Comparison of ENCODE assay signal across 8 cellular contexts in the genomic region with DNA sequence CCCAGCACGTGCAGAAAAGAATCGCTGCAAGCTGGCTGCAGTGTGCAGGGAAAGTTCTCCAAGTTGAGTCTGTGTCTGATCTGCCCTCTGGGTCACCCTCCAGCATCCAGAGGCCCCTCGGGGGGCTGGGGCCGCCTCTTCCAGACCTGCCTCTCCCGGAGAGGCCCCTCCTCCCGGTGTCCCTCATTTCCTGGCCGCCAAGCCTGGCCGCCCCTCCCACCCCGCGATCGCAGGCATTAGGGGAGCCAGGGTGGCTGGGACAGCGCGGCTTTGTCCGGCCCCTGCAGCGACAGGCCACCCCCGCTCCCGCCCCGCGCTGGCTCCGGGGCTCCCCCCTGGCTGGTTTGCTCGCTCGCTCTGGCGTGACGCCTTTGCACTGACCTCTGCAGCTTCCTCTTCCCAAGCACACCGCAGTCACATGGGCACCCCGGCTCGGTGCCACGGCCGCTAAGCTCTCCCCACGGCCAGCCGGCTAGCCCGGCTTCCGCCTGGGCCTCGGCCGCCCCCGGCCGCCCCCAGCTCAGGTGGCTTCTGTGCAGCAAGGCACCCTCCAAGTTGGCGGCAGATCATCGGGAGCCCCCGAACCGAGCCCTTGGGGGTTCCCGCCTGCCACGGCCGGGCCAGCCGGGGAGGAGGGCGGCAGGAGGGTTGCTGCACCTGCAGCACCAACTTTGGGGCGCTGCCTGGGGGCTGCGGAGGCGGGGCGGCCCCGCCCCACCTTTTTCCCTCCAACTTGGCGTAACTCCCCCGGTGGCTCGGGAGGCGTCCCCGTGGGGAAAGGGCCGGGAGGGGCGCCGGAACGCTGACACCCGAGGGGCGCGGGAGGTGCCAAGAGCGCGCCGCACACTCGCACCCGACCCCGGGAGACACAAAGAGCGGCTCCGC. TPM values are rescaled to one million over a fixed set of nuclear protein-coding genes. Genes with fewer than 3 reads are reported as not detected.
DNase-seq lines count a peak whose midpoint lies in the region; ATAC-seq and TF ChIP-seq lines count a peak whose summit lies in the region.

No MANE protein-coding gene starts in this region.

- no peaks in the 10 kb centered on the region for H3K9me3 ChIP-seq in aorta (ENCODE audit: control insufficient read depth, low read length)

- H3K36me3 ChIP-seq in aorta (ENCODE audit: control insufficient read depth in 1 of 2, insufficient read depth in 2 of 2, low read length in 1 of 2): no peaks in the 10 kb centered on the region

- WGBS in aorta, 2 donors: 0 to 1% methylated on average over 65 to 71 of the region's 71 CpGs

- ATAC-seq in GM21423 (IDR thresholded peaks at IDR 0.05; ENCODE audit: unreplicated experiment) (peak; percentile 62), Right ventricle myocardium inferior (peak; percentile 87), omental fat pad (ENCODE audit: low FRiP score) (peak; percentile 67), aorta (ENCODE audit: low FRiP score) (peak; percentile 85)
- peak; percentile 51 to 90 for ATAC-seq in activated naive CD4-positive, alpha-beta T cell treated with anti-CD3 and anti-CD28 coated beads, Interleukin-2, amount 50 U/mL, for 72 hours

- peak overlapping the region; percentile 29 to 65 for H3K27ac ChIP-seq in aorta (ENCODE audit: low read depth in 1 of 2, low read length in 2 of 2)

- H3K9me3 Mint-ChIP-seq in activated naive CD4-positive, alpha-beta T cell treated with anti-CD3 and anti-CD28 coated beads, Interleukin-2, amount 50 U/mL, for 72 hours: no peaks in the 10 kb centered on the region

- H3K27me3 ChIP-seq in aorta (ENCODE audit: control insufficient read depth in 1 of 2, insufficient read depth in 2 of 2, low read length in 1 of 2): no peaks in the 10 kb centered on the region

- no peaks in the 10 kb centered on the region for H3K4me1 ChIP-seq in aorta (ENCODE audit: control insufficient read depth in 1 of 2, insufficient read depth in 2 of 2, low read length in 2 of 2)

- no peak for TF ChIP-seq CTCF in omental fat pad (IDR thresholded peaks at IDR 0.05)

- H3K36me3 Mint-ChIP-seq in activated naive CD4-positive, alpha-beta T cell treated with anti-CD3 and anti-CD28 coated beads, Interleukin-2, amount 50 U/mL, for 72 hours: no peaks in the 10 kb centered on the region

- intact Hi-C loops in Right ventricle myocardium inferior (cut with DNase I) (loop anchor here (2.0 to 5.0 kb wide), 2 partner anchors 36 to 45 kb away; a partner anchor contains a TSS), aorta (cut with DNase I) (no loop called here)

- H3K27ac Mint-ChIP-seq in activated naive CD4-positive, alpha-beta T cell treated with anti-CD3 and anti-CD28 coated beads, Interleukin-2, amount 50 U/mL, for 72 hours: peak overlapping the region in 1 of 2 donors; percentile 57

- peak overlapping the region; percentile 51 to 70 for H3K4me3 ChIP-seq in aorta (ENCODE audit: low read length in 2 of 2)

- DNase-seq in Daoy (ENCODE audit: low read depth) (peak; percentile 76), HT1080 (ENCODE audit: low read depth) (peak; percentile 48), RPMI8226 (peak; percentile 92), Right ventricle myocardium inferior (ENCODE audit: missing footprints) (peak; percentile 97), omental fat pad (ENCODE audit: low spot score) (peak; percentile 45), aorta (peak; percentile 93 to 94)
- peak; percentile 46 to 88 for DNase-seq in activated naive CD4-positive, alpha-beta T cell treated with anti-CD3 and anti-CD28 coated beads, Interleukin-2, amount 50 U/mL, for 72 hours (ENCODE audit: low spot score in 2 of 2)

RNA-seq across cellular contexts. Expression of a gene that starts 43.7 kb away (rescaled TPM):
- 21.5 and 39.4 TPM in 2 replicates for total RNA-seq in Daoy (2014; rRNA removed; shearing (Covaris generic))
- 18.2 and 39.2 TPM in 2 replicates for total RNA-seq in HT1080 (2014; rRNA removed; shearing (Covaris generic))
- polyA plus RNA-seq in HT1080 (2015; cell fraction: cytosol; rRNA removed): 15.3 and 15.6 TPM in 2 replicates
- 30.0 and 33.3 TPM in 2 replicates for polyA plus RNA-seq in HT1080 (2015; cell fraction: nucleus; rRNA removed)
- total RNA-seq in activated naive CD4-positive, alpha-beta T cell treated with anti-CD3 and anti-CD28 coated beads, Interleukin-2, amount 50 U/mL, for 72 hours: 10 to 100 TPM; 28.9 to 66.8 TPM
- total RNA-seq in Right ventricle myocardium inferior: 13.1 TPM
- total RNA-seq in omental fat pad: 10 to 100 TPM; 14.8 to 27.0 (median 16.7) TPM
- total RNA-seq in aorta: 10 to 100 TPM; 12.8 to 28.0 TPM
- polyA plus RNA-seq in aorta: 10 to 100 TPM in 1 of 2 donors, 1 to 10 TPM in 1; 8.0 to 15.7 TPM

Comparison
In these comparisons a context has a peak if more than half of its experiments do, and no peak if none do; other contexts are left out.
1. Peak in every context shown above with its lines: DNase-seq, ATAC-seq, H3K4me3 ChIP-seq and H3K27ac ChIP-seq.
2. DNase-seq: peak in every context shown above with its lines; median percentile 97 in Right ventricle myocardium inferior; 94 in aorta; 92 in RPMI8226; 76 in Daoy; 67 in activated naive CD4-positive, alpha-beta T cell treated with anti-CD3 and anti-CD28 coated beads, Interleukin-2, amount 50 U/mL, for 72 hours; 48 in HT1080; 45 in omental fat pad.